In the genomic region with DNA sequence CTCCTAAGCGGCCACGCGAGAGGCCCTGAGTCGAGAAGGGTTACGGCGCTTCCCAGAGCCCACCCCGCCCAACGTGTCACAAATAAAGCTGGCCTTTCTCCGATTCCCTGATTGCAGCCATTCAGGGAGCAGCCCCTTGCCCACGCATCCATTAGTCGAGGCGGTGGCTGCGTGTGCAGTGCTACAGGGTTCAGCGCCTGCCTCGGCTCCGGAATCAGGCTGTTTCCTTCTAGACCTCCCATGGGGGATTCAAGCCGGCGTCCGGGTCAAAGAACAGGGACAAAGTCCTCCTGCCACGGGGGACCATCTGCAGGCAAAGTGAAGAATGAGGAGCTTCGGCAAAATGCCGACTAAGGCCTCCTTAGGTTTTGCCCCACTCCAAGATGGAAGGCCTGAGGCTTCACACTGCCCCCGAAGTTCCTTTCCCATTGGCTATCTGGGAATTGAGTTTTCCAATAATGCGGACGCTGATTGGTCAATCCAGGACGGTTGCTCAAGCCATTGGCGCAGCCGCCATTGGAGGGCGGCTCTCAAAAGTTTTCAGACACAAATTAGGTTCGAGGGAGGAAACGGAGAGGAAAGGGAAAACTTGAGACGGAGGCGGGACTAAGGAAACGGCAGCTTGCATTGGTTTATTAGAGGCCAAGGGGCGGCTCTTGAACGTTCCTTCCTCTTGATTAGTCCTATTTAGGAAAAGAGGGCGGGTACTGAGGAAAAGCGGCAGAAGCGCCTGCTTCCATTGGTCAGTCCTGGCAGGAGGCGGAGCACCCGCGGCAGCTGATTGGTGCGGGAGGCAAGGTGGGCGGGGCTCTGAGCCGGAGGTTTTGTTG, we compare ENCODE assay signal across 1 cellular context.
TF ChIP-seq lines count a peak whose summit lies in the region.

No MANE protein-coding gene starts in this region.

TF ChIP-seq in HepG2, 621 proteins besides CTCF, POLR2A, EP300 and RAD21 (continued from another document and continues in another):
- TF ChIP-seq, protein P1, sequence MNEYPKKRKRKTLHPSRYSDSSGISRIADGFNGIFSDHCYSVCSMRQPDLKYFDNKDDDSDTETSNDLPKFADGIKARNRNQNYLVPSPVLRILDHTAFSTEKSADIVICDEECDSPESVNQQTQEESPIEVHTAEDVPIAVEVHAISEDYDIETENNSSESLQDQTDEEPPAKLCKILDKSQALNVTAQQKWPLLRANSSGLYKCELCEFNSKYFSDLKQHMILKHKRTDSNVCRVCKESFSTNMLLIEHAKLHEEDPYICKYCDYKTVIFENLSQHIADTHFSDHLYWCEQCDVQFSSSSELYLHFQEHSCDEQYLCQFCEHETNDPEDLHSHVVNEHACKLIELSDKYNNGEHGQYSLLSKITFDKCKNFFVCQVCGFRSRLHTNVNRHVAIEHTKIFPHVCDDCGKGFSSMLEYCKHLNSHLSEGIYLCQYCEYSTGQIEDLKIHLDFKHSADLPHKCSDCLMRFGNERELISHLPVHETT (CRISPR knock-in tag; conservative IDR thresholded peaks at IDR 0.05) = no peak; the same call in 1 of the 2 replicates
- no peak for TF ChIP-seq ZNF644 (CRISPR knock-in tag; IDR thresholded peaks at IDR 0.05; ENCODE audit: low read depth)
- peak; percentile 76 for TF ChIP-seq KDM5B (CRISPR knock-in tag; IDR thresholded peaks at IDR 0.05; ENCODE audit: borderline replicate concordance)
- TF ChIP-seq NR2F2 (IDR thresholded peaks at IDR 0.05; ENCODE audit: borderline replicate concordance, low read depth) = no peak
- no peak for TF ChIP-seq NFIB (CRISPR knock-in tag; IDR thresholded peaks at IDR 0.05; ENCODE audit: borderline replicate concordance)
- peak; percentile 69 for TF ChIP-seq XRCC5 (optimal IDR thresholded peaks at IDR 0.05; ENCODE audit: low read length)
- TF ChIP-seq CENPX (CRISPR knock-in tag; IDR thresholded peaks at IDR 0.05) = no peak
- TF ChIP-seq, protein P2, sequence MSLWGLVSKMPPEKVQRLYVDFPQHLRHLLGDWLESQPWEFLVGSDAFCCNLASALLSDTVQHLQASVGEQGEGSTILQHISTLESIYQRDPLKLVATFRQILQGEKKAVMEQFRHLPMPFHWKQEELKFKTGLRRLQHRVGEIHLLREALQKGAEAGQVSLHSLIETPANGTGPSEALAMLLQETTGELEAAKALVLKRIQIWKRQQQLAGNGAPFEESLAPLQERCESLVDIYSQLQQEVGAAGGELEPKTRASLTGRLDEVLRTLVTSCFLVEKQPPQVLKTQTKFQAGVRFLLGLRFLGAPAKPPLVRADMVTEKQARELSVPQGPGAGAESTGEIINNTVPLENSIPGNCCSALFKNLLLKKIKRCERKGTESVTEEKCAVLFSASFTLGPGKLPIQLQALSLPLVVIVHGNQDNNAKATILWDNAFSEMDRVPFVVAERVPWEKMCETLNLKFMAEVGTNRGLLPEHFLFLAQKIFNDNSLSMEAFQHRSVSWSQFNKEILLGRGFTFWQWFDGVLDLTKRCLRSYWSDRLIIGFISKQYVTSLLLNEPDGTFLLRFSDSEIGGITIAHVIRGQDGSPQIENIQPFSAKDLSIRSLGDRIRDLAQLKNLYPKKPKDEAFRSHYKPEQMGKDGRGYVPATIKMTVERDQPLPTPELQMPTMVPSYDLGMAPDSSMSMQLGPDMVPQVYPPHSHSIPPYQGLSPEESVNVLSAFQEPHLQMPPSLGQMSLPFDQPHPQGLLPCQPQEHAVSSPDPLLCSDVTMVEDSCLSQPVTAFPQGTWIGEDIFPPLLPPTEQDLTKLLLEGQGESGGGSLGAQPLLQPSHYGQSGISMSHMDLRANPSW (CRISPR knock-in tag; IDR thresholded peaks at IDR 0.05; ENCODE audit: borderline replicate concordance) = peak; percentile 86; the same call in 1 of the 2 replicates
- TF ChIP-seq, protein P3, sequence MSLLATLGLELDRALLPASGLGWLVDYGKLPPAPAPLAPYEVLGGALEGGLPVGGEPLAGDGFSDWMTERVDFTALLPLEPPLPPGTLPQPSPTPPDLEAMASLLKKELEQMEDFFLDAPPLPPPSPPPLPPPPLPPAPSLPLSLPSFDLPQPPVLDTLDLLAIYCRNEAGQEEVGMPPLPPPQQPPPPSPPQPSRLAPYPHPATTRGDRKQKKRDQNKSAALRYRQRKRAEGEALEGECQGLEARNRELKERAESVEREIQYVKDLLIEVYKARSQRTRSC (CRISPR knock-in tag; IDR thresholded peaks at IDR 0.05; ENCODE audit: low read depth) = no peak
- TF ChIP-seq ZSCAN29 (CRISPR knock-in tag; conservative IDR thresholded peaks at IDR 0.05) = no peak
- no peak for TF ChIP-seq ZNF607 (CRISPR knock-in tag; IDR thresholded peaks at IDR 0.05; ENCODE audit: borderline replicate concordance)
- peak; percentile 20; the same call in 1 of the 2 replicates for TF ChIP-seq NFKB2 (CRISPR knock-in tag; IDR thresholded peaks at IDR 0.05; ENCODE audit: borderline replicate concordance)
- no peak for TF ChIP-seq SUZ12 (IDR thresholded peaks at IDR 0.05; ENCODE audit: low read depth, low read length)
- peak; percentile 98 for TF ChIP-seq NR2C2 (CRISPR knock-in tag; IDR thresholded peaks at IDR 0.05; ENCODE audit: borderline replicate concordance)
- TF ChIP-seq ZSCAN21 (CRISPR knock-in tag; IDR thresholded peaks at IDR 0.05; ENCODE audit: borderline replicate concordance) = no peak; the same call in 1 of the 2 replicates
- TF ChIP-seq, protein P4, sequence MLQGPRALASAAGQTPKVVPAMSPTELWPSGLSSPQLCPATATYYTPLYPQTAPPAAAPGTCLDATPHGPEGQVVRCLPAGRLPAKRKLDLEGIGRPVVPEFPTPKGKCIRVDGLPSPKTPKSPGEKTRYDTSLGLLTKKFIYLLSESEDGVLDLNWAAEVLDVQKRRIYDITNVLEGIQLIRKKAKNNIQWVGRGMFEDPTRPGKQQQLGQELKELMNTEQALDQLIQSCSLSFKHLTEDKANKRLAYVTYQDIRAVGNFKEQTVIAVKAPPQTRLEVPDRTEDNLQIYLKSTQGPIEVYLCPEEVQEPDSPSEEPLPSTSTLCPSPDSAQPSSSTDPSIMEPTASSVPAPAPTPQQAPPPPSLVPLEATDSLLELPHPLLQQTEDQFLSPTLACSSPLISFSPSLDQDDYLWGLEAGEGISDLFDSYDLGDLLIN (CRISPR knock-in tag; IDR thresholded peaks at IDR 0.05; ENCODE audit: borderline replicate concordance) = no peak; the same call in 1 of the 2 replicates
- TF ChIP-seq, protein P5, sequence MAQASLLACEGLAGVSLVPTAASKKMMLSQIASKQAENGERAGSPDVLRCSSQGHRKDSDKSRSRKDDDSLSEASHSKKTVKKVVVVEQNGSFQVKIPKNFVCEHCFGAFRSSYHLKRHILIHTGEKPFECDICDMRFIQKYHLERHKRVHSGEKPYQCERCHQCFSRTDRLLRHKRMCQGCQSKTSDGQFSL (CRISPR knock-in tag; IDR thresholded peaks at IDR 0.05) = peak; percentile 13; the same call in 1 of the 2 replicates
- TF ChIP-seq SP4 (CRISPR knock-in tag; IDR thresholded peaks at IDR 0.05) = peak; percentile 100
- TF ChIP-seq, protein P6, sequence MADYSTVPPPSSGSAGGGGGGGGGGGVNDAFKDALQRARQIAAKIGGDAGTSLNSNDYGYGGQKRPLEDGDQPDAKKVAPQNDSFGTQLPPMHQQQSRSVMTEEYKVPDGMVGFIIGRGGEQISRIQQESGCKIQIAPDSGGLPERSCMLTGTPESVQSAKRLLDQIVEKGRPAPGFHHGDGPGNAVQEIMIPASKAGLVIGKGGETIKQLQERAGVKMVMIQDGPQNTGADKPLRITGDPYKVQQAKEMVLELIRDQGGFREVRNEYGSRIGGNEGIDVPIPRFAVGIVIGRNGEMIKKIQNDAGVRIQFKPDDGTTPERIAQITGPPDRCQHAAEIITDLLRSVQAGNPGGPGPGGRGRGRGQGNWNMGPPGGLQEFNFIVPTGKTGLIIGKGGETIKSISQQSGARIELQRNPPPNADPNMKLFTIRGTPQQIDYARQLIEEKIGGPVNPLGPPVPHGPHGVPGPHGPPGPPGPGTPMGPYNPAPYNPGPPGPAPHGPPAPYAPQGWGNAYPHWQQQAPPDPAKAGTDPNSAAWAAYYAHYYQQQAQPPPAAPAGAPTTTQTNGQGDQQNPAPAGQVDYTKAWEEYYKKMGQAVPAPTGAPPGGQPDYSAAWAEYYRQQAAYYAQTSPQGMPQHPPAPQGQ (CRISPR knock-in tag; IDR thresholded peaks at IDR 0.05; ENCODE audit: borderline replicate concordance) = no peak
- TF ChIP-seq FOXA3 (CRISPR knock-in tag; IDR thresholded peaks at IDR 0.05) = peak; percentile 24; the same call in 1 of the 2 replicates
- TF ChIP-seq ZNF17 (CRISPR knock-in tag; IDR thresholded peaks at IDR 0.05) = no peak; the same call in 1 of the 2 replicates
- TF ChIP-seq, protein P7, sequence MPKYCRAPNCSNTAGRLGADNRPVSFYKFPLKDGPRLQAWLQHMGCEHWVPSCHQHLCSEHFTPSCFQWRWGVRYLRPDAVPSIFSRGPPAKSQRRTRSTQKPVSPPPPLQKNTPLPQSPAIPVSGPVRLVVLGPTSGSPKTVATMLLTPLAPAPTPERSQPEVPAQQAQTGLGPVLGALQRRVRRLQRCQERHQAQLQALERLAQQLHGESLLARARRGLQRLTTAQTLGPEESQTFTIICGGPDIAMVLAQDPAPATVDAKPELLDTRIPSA (CRISPR knock-in tag; IDR thresholded peaks at IDR 0.05; ENCODE audit: borderline replicate concordance) = no peak
- no peak for TF ChIP-seq ZNF550 (CRISPR knock-in tag; IDR thresholded peaks at IDR 0.05; ENCODE audit: borderline replicate concordance)
- TF ChIP-seq ZNF510 (CRISPR knock-in tag; IDR thresholded peaks at IDR 0.05; ENCODE audit: low read depth) = no peak
- TF ChIP-seq, protein P8, sequence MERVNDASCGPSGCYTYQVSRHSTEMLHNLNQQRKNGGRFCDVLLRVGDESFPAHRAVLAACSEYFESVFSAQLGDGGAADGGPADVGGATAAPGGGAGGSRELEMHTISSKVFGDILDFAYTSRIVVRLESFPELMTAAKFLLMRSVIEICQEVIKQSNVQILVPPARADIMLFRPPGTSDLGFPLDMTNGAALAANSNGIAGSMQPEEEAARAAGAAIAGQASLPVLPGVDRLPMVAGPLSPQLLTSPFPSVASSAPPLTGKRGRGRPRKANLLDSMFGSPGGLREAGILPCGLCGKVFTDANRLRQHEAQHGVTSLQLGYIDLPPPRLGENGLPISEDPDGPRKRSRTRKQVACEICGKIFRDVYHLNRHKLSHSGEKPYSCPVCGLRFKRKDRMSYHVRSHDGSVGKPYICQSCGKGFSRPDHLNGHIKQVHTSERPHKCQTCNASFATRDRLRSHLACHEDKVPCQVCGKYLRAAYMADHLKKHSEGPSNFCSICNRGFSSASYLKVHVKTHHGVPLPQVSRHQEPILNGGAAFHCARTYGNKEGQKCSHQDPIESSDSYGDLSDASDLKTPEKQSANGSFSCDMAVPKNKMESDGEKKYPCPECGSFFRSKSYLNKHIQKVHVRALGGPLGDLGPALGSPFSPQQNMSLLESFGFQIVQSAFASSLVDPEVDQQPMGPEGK (CRISPR knock-in tag; IDR thresholded peaks at IDR 0.05) = no peak
- TF ChIP-seq, protein P9, sequence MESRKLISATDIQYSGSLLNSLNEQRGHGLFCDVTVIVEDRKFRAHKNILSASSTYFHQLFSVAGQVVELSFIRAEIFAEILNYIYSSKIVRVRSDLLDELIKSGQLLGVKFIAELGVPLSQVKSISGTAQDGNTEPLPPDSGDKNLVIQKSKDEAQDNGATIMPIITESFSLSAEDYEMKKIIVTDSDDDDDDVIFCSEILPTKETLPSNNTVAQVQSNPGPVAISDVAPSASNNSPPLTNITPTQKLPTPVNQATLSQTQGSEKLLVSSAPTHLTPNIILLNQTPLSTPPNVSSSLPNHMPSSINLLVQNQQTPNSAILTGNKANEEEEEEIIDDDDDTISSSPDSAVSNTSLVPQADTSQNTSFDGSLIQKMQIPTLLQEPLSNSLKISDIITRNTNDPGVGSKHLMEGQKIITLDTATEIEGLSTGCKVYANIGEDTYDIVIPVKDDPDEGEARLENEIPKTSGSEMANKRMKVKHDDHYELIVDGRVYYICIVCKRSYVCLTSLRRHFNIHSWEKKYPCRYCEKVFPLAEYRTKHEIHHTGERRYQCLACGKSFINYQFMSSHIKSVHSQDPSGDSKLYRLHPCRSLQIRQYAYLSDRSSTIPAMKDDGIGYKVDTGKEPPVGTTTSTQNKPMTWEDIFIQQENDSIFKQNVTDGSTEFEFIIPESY (CRISPR knock-in tag; IDR thresholded peaks at IDR 0.05) = no peak
- 0 out of 2 replicates have a peak, but pooled peaks have one; percentile 4 for TF ChIP-seq NR3C1 (CRISPR knock-in tag; IDR thresholded peaks at IDR 0.05)
- no peak for TF ChIP-seq MEF2D (CRISPR knock-in tag; IDR thresholded peaks at IDR 0.05)
